In the genomic region with DNA sequence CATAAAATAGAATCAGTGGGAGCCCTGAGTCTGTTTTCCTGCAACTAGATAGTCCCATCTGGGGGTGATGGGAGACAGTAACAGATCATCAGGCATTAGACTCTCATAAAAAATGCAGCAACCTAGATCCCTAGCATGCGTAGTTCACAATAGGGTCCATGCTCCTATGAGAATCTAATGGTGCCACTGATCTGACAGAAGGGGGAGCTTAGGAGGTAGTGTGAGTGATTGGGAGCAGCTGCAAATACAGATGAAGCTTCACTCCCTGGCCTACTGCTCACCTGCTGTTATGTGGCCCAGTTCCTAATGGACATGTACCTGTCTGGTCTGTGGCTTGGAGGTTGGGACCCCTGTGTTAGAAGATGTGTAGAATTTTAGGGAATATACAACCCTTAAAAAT, we compare ENCODE assay signal across 11 cellular contexts.
DNase-seq lines count a peak whose midpoint lies in the region; ATAC-seq and TF ChIP-seq lines count a peak whose summit lies in the region.
"Had no signal": no experiment of that assay in that cellular context is flagged by ENCODE, and none has a peak within 500 bp of the region (broad histone marks: within the 10 kb centered on the region; RNA-seq: fewer than 3 reads in every experiment).

No MANE protein-coding gene starts in this region.

- H3K27ac Mint-ChIP-seq in H9 = peak overlapping the region in 1 of 3 experiments; percentile 65; a peak in 1 of 7 replicates
- H3K27ac Mint-ChIP-seq: activated CD4-positive, alpha-beta T cell treated with anti-CD3 and anti-CD28 coated beads for 36 hours; activated T-helper 2 cell treated with anti-CD3 and anti-CD28 coated beads, Interferon-gamma antibody, Interleukin-2, Interleukin-4, amounts not matched to agents 10 μg/mL and 5 μg/mL and 100 μg/mL, durations not matched to agents 14 hours and 24 hours and 36 hours had no signal

- H3K23me2 ChIP-seq in H9 (ENCODE audit: insufficient read length, low read depth, low read length, poor library complexity, severe bottlenecking) = no peaks in the 10 kb centered on the region

- no peaks in the 10 kb centered on the region for H4K20me1 ChIP-seq in H9 (ENCODE audit: control insufficient read depth, insufficient read depth, insufficient read length)

- peak; percentile 75 for DNase-seq in DMS53 (lab: John Stamatoyannopoulos, UW)
- peak; percentile 48 for DNase-seq in H9
- DNase-seq in SK-MEL-5 (ENCODE audit: low read depth, low spot score) = peak; percentile 63
- peak; percentile 57 for DNase-seq in islet precursor cell
- DNase-seq in NCI-H2196 (lab: John Stamatoyannopoulos, UW; ENCODE audit: unreplicated experiment) = no peak
- DNase-seq: activated CD4-positive, alpha-beta T cell treated with anti-CD3 and anti-CD28 coated beads for 36 hours; Peyer's patch had no signal

- no peak overlapping the region for H2AFZ ChIP-seq in H9 (ENCODE audit: low read length)

- H4K8ac ChIP-seq in H9 (replicated peaks; ENCODE audit: insufficient read length, low read depth, low read length) = no peak overlapping the region

- H3K4ac ChIP-seq in H9 (ENCODE audit: low read depth, low read length) = no peak overlapping the region

- H3K9me3 ChIP-seq in H9 (ENCODE audit: control insufficient read depth, low read depth, low read length) = no peaks in the 10 kb centered on the region
- H3K9me3 ChIP-seq: Peyer's patch, thoracic aorta had no signal

- no peak overlapping the region for H4K91ac ChIP-seq in H9 (ENCODE audit: insufficient read length, low read depth, low read length)

- H2BK15ac ChIP-seq in H9 (ENCODE audit: low read depth, low read length) = no peak overlapping the region

- H2BK20ac ChIP-seq in H9 (ENCODE audit: low read depth, low read length, poor library complexity, severe bottlenecking) = no peak overlapping the region

- H2BK120ac ChIP-seq in H9 (ENCODE audit: low read depth, low read length, poor library complexity, severe bottlenecking) = no peak overlapping the region

- in situ Hi-C loops in SK-MEL-5 (cut with HindIII; ENCODE audit: low pct_unique_long_range_greater_than_20kb, low sequenced_read_pairs) = no loop called here

- H3K27me3 ChIP-seq in H9 (ENCODE audit: insufficient read depth, low read length) = no peaks in the 10 kb centered on the region
- H3K27me3 ChIP-seq: Peyer's patch had no signal

- no peak overlapping the region for H2BK5ac ChIP-seq in H9 (ENCODE audit: insufficient read length, low read length)

- no peaks in the 10 kb centered on the region for H3K79me2 ChIP-seq in H9 (ENCODE audit: insufficient read depth, low read length)

- ATAC-seq in HG03460 (IDR thresholded peaks at IDR 0.05; ENCODE audit: unreplicated experiment) (no peak), HG03097 (IDR thresholded peaks at IDR 0.05; ENCODE audit: low FRiP score, unreplicated experiment) (no peak)
- ATAC-seq: activated CD4-positive, alpha-beta T cell treated with anti-CD3 and anti-CD28 coated beads for 36 hours had no signal

- no peaks in the 10 kb centered on the region for H3K4me1 ChIP-seq in H9 (ENCODE audit: insufficient read depth, low read length)
- H3K4me1 ChIP-seq: Peyer's patch had no signal

- no peaks in the 10 kb centered on the region for H3K27me3 Mint-ChIP-seq in H9 (ENCODE audit: low read depth)
- H3K27me3 Mint-ChIP-seq: activated CD4-positive, alpha-beta T cell treated with anti-CD3 and anti-CD28 coated beads for 36 hours had no signal

- no CpG with 5 or more reads among the region's 1 CpG for WGBS in H9 (ENCODE audit: extremely low coverage, insufficient read length, low lambda C conversion rate)

- H3K14ac ChIP-seq in H9 (ENCODE audit: insufficient read depth, low read length) = no peak overlapping the region

- no peak overlapping the region for H3K23ac ChIP-seq in H9 (ENCODE audit: insufficient read length, low read depth, low read length)

- no peak overlapping the region for H4K5ac ChIP-seq in H9 (ENCODE audit: insufficient read length, low read depth, low read length)

- no peak overlapping the region for H3T11ph ChIP-seq in H9 (ENCODE audit: low read length)

- no peak overlapping the region for H3K18ac ChIP-seq in H9 (ENCODE audit: insufficient read length, low read depth, low read length)

- H3K9ac ChIP-seq in H9 (ENCODE audit: extremely low read depth, insufficient read length, low read length) = no peak overlapping the region

- H3K4me1 Mint-ChIP-seq in H9 = peaks cover 0 to 2% of the 10 kb centered on the region in 2 experiments; a peak in 1 of 4 replicates
- H3K4me1 Mint-ChIP-seq: activated CD4-positive, alpha-beta T cell treated with anti-CD3 and anti-CD28 coated beads for 36 hours had no signal

- no peak overlapping the region for H3K4me3 Mint-ChIP-seq in H9
- H3K4me3 Mint-ChIP-seq: activated CD4-positive, alpha-beta T cell treated with anti-CD3 and anti-CD28 coated beads for 36 hours had no signal

- no peaks in the 10 kb centered on the region for H3K79me1 ChIP-seq in H9 (ENCODE audit: insufficient read depth, low read depth, low read length, poor library complexity, severe bottlenecking)

- no peak overlapping the region for H3K4me2 ChIP-seq in H9 (ENCODE audit: insufficient read depth, insufficient read length, low read length)

- H3K36me3 Mint-ChIP-seq in H9 (ENCODE audit: insufficient read depth in 1 of 3, low read depth in 3 of 3) = peaks cover 0 to 2% (median 0%) of the 10 kb centered on the region in 3 experiments; a peak in 1 of 7 replicates

- H2AK5ac ChIP-seq in H9 (ENCODE audit: insufficient read length, low read length) = no peak overlapping the region

- H2BK12ac ChIP-seq in H9 (ENCODE audit: insufficient read length, low read depth, low read length) = no peak overlapping the region

- no peak overlapping the region for H3K56ac ChIP-seq in H9 (ENCODE audit: insufficient read length, low read depth, low read length)

- H3K9me3 Mint-ChIP-seq in H9 = peaks cover 0 to 1% of the 10 kb centered on the region in 2 experiments; a peak in 2 of 5 replicates

- peak; percentile 55; the same call in 2 of the 3 replicates for TF ChIP-seq CTCF in H9 (conservative IDR thresholded peaks at IDR 0.05)

- H3K27ac ChIP-seq in H9 (ENCODE audit: insufficient read length, low read depth, low read length) = no peak overlapping the region
- H3K27ac ChIP-seq: Peyer's patch, thoracic aorta had no signal
